In genomic region chrX:123859828-123860505, GRCh38 we compare ENCODE assay signal across 1 cellular context.
TF ChIP-seq lines count a peak whose summit lies in the region.

XIAP (plus strand) TSS chrX:123860053; CDS start chrX:123885663, 25,610 bp downstream.

TF ChIP-seq in GM12878, 131 proteins besides CTCF, POLR2A, EP300 and RAD21 (continued from another document and continues in another):
- TF ChIP-seq MEF2B (IDR thresholded peaks at IDR 0.05; ENCODE audit: partially characterized antibody, poor library complexity, severe bottlenecking) (no peak), BMI1 (IDR thresholded peaks at IDR 0.05; ENCODE audit: borderline replicate concordance) (no peak), ETV6 (conservative IDR thresholded peaks at IDR 0.05 in 1 of 2, IDR thresholded peaks at IDR 0.05 in 1 of 2; ENCODE audit: borderline replicate concordance in 1 of 2, low read depth in 1 of 2) (no peak; a peak in 1 of 4 replicates), BCL11A (IDR thresholded peaks at IDR 0.05; ENCODE audit: low read depth, low read length) (no peak), USF2 (IDR thresholded peaks at IDR 0.05; ENCODE audit: borderline replicate concordance, low read depth, low read length) (no peak), YBX1 (IDR thresholded peaks at IDR 0.05) (no peak), E2F4 (IDR thresholded peaks at IDR 0.05; ENCODE audit: low read depth, low read length) (no peak), NKRF (conservative IDR thresholded peaks at IDR 0.05) (no peak), RCOR1 (conservative IDR thresholded peaks at IDR 0.05; ENCODE audit: low read depth, low read length) (no peak), POU2F2 (IDR thresholded peaks at IDR 0.05; ENCODE audit: borderline replicate concordance, low read depth, low read length) (0 out of 3 replicates have a peak, but pooled peaks have one; percentile 35), RELB (IDR thresholded peaks at IDR 0.05; ENCODE audit: low read depth) (no peak), STAT1 (conservative IDR thresholded peaks at IDR 0.05) (no peak), SMAD1 (IDR thresholded peaks at IDR 0.05; ENCODE audit: low read depth, partially characterized antibody) (no peak), RUNX3 (IDR thresholded peaks at IDR 0.05; ENCODE audit: low read length) (0 out of 2 replicates have a peak, but pooled peaks have one; percentile 4), CREB1 (IDR thresholded peaks at IDR 0.05; ENCODE audit: low read depth) (no peak), CHD2 (IDR thresholded peaks at IDR 0.05; ENCODE audit: borderline replicate concordance, low read depth, low read length) (no peak), NFXL1 (IDR thresholded peaks at IDR 0.05; ENCODE audit: borderline replicate concordance) (no peak), ZZZ3 (IDR thresholded peaks at IDR 0.05; ENCODE audit: control insufficient read depth, insufficient read length, low read depth) (no peak), IRF5 (IDR thresholded peaks at IDR 0.05; ENCODE audit: borderline replicate concordance) (no peak), FOXK2 (IDR thresholded peaks at IDR 0.05) (no peak), MAX (IDR thresholded peaks at IDR 0.05; ENCODE audit: low read depth, low read length) (no peak), NR2F1 (conservative IDR thresholded peaks at IDR 0.05) (peak; percentile 75), EED (IDR thresholded peaks at IDR 0.05; ENCODE audit: low read depth) (peak; percentile 25; the same call in 1 of the 2 replicates), CBX3 (IDR thresholded peaks at IDR 0.05; ENCODE audit: borderline replicate concordance, low read depth) (no peak), IRF4 (IDR thresholded peaks at IDR 0.05; ENCODE audit: low read depth, low read length) (no peak), ZNF687 (IDR thresholded peaks at IDR 0.05) (no peak), NBN (IDR thresholded peaks at IDR 0.05) (no peak), BCLAF1 (IDR thresholded peaks at IDR 0.05) (no peak), KLF5 (IDR thresholded peaks at IDR 0.05; ENCODE audit: partially characterized antibody) (no peak), SKIL (IDR thresholded peaks at IDR 0.05; ENCODE audit: low read depth, poor library complexity, severe bottlenecking) (no peak), TBL1XR1 (IDR thresholded peaks at IDR 0.05; ENCODE audit: low read depth, low read length) (no peak), RFX5 (IDR thresholded peaks at IDR 0.05; ENCODE audit: low read depth, low read length) (no peak), GABPA (IDR thresholded peaks at IDR 0.05; ENCODE audit: low read depth) (no peak), YY1 (IDR thresholded peaks at IDR 0.05; ENCODE audit: low read depth, low read length) (peak; percentile 91), CBX5 (IDR thresholded peaks at IDR 0.05; ENCODE audit: low read depth) (no peak), ZNF592 (IDR thresholded peaks at IDR 0.05) (no peak), PML (IDR thresholded peaks at IDR 0.05; ENCODE audit: low read length) (0 out of 2 replicates have a peak, but pooled peaks have one; percentile 49), CREM (IDR thresholded peaks at IDR 0.05; ENCODE audit: low read depth) (no peak), KAT2A (conservative IDR thresholded peaks at IDR 0.05; ENCODE audit: control insufficient read depth, low read depth, low read length) (no peak)
